In genomic region chr6:33787954-33788693, GRCh38 we compare ENCODE assay signal across 8 cellular contexts. TPM values are rescaled to one million over a fixed set of nuclear protein-coding genes. Genes with fewer than 3 reads are reported as not detected.
DNase-seq lines count a peak whose midpoint lies in the region; TF ChIP-seq lines count a peak whose summit lies in the region.

No MANE protein-coding gene starts in this region.

- peaks cover 35% of the 10 kb centered on the region for H3K36me3 Mint-ChIP-seq in HFFc6 (ENCODE audit: low read depth)

- H3K9me3 ChIP-seq in colonic mucosa = no peaks in the 10 kb centered on the region

- H3K36me3 ChIP-seq in colonic mucosa = peaks cover 5% of the 10 kb centered on the region

- H3K4me3 Mint-ChIP-seq in HFFc6 = peak overlapping the region; percentile 100

- no peak for TF ChIP-seq CTCF in HFFc6 (IDR thresholded peaks at IDR 0.05)
- no peak for TF ChIP-seq CTCF in colonic mucosa (IDR thresholded peaks at IDR 0.05)

- H3K4me3 ChIP-seq in colonic mucosa = peak overlapping the region; percentile 99

- no peaks in the 10 kb centered on the region for H3K9me3 Mint-ChIP-seq in HFFc6

- peaks cover 7% of the 10 kb centered on the region for H3K4me1 ChIP-seq in colonic mucosa

- peak overlapping the region; percentile 63 to 97 for H3K9ac ChIP-seq in colonic mucosa (ENCODE audit: low read depth in 2 of 2, low read length in 2 of 2)

- H3K27me3 ChIP-seq in colonic mucosa = no peaks in the 10 kb centered on the region

- peak; percentile 65 for DNase-seq in NCI-H146 (lab: John Stamatoyannopoulos, UW)
- no peak for DNase-seq in NCI-H146 treated with DMSO at 0.1 percent for 48 hours (lab: John Stamatoyannopoulos, UW; ENCODE audit: unreplicated experiment)
- DNase-seq in HFFc6 = peak; percentile 74
- DNase-seq in NAMALWA (ENCODE audit: low spot score) = peak; percentile 75
- peak; percentile 21 to 30 for DNase-seq in activated CD4-positive, alpha-beta T cell treated with anti-CD3 and anti-CD28 coated beads for 24 hours (ENCODE audit: low read depth in 2 of 2)
- DNase-seq in colonic mucosa = peak; percentile 68
- DNase-seq in left kidney (ENCODE audit: low read depth, low spot score) = peak; percentile 82
- peak; percentile 9 for DNase-seq in stimulated activated CD4-positive, alpha-beta T cell treated with anti-CD3 and anti-CD28 coated beads, Interleukin-2, amount 100 ng/mL, for 4 hours (ENCODE audit: low read depth)

- peak overlapping the region; percentile 100 for H3K27ac Mint-ChIP-seq in HFFc6

- intact Hi-C loops in colonic mucosa (cut with DNase I) = no loop called here

- H3K27ac ChIP-seq in colonic mucosa = peak overlapping the region; percentile 98

- peaks cover 69% of the 10 kb centered on the region for H3K4me1 Mint-ChIP-seq in HFFc6 (ENCODE audit: low read depth)

- peaks cover 8% of the 10 kb centered on the region for H3K27me3 Mint-ChIP-seq in HFFc6 (ENCODE audit: insufficient read depth)

RNA-seq across cellular contexts. Expression of gene LEMD2, which starts 0.8 kb away (rescaled TPM):
- total RNA-seq in HFFc6 (2021; fragmentation: NEBNext Ultra II Directional; extraction: Animal tissue kit (Norgen Biotek cat#: 25700)) = 10 to 100 TPM; 42.4 to 46.7 (median 44.9) TPM
- total RNA-seq in colonic mucosa = 10 to 100 TPM; 61.6 to 68.1 TPM

RNA-seq across cellular contexts. Expression of gene MLN, which starts 15.7 kb away (rescaled TPM):
- total RNA-seq in HFFc6 (2021; fragmentation: NEBNext Ultra II Directional; extraction: Animal tissue kit (Norgen Biotek cat#: 25700)) = not detected
- under 1 TPM in 1 of 2 donors, not detected in 1; 0.48 TPM for total RNA-seq in colonic mucosa

RNA-seq across cellular contexts. Expression of gene IP6K3, which starts 41.4 kb away (rescaled TPM):
- total RNA-seq in HFFc6 (2021; fragmentation: NEBNext Ultra II Directional; extraction: Animal tissue kit (Norgen Biotek cat#: 25700)) = under 1 TPM in 4 of 6 experiments, not detected in 2; 0.25 to 0.83 (median 0.50) TPM
- total RNA-seq in colonic mucosa = under 1 TPM; 0.17 to 0.29 TPM
